8 cellular contexts compared by ENCODE assay signal in genomic region chr17:50148226-50149098, GRCh38. TPM values are rescaled to one million over a fixed set of nuclear protein-coding genes. Genes with fewer than 3 reads are reported as not detected.
DNase-seq lines count a peak whose midpoint lies in the region; ATAC-seq and TF ChIP-seq lines count a peak whose summit lies in the region.

No MANE protein-coding gene starts in this region.

- intact Hi-C loops in left ventricle myocardium superior (cut with micrococcal nuclease): no loop called here

- H3K36me3 Mint-ChIP-seq in activated naive CD8-positive, alpha-beta T cell treated with anti-CD3 and anti-CD28 coated beads, Interleukin-2, amount 10 ng/mL, durations not matched to agents 7 days and 5 days: peaks cover 27% of the 10 kb centered on the region

- H3K4me1 Mint-ChIP-seq in activated naive CD8-positive, alpha-beta T cell treated with anti-CD3 and anti-CD28 coated beads, Interleukin-2, amount 10 ng/mL, durations not matched to agents 7 days and 5 days: peaks cover 40% of the 10 kb centered on the region

- no peaks in the 10 kb centered on the region for H3K9me3 Mint-ChIP-seq in activated naive CD8-positive, alpha-beta T cell treated with anti-CD3 and anti-CD28 coated beads, Interleukin-2, amount 10 ng/mL, durations not matched to agents 7 days and 5 days

- DNase-seq in DMS79 treated with DMSO at 0.1 percent for 48 hours (lab: John Stamatoyannopoulos, UW): peak; percentile 6
- no peak for DNase-seq in DMS79 (lab: John Stamatoyannopoulos, UW)
- DNase-seq in SW480 (ENCODE audit: low spot score): peak; percentile 60
- peak; percentile 65 for DNase-seq in activated naive CD8-positive, alpha-beta T cell treated with anti-CD3 and anti-CD28 coated beads, Interleukin-2, amount 10 ng/mL, durations not matched to agents 7 days and 5 days
- DNase-seq in left ventricle myocardium superior: peak; percentile 67
- DNase-seq in retinal pigment epithelial cell (ENCODE audit: low read depth): no peak
- no peak for DNase-seq in NCI-H1092 (lab: John Stamatoyannopoulos, UW)

- H3K4me3 ChIP-seq in retinal pigment epithelial cell (ENCODE audit: low read length): peak overlapping the region; percentile 77

- POLR2A ChIA-PET in activated naive CD8-positive, alpha-beta T cell treated with anti-CD3 and anti-CD28 coated beads, Interleukin-2, amount 10 ng/mL, durations not matched to agents 7 days and 5 days (lab: Charles Lee): interaction anchor here (0.5 to 3.7 kb wide), 5 partner anchors 8 to 327 kb away, joined by 3 to 27 read pairs (median 4); no protein-coding TSS in a partner anchor

- TF ChIP-seq CTCF in retinal pigment epithelial cell (conservative IDR thresholded peaks at IDR 0.05; ENCODE audit: low read depth, low read length): peak; percentile 30

- peak; percentile 36 for ATAC-seq in HG03457 (IDR thresholded peaks at IDR 0.05; ENCODE audit: unreplicated experiment)
- ATAC-seq in activated naive CD8-positive, alpha-beta T cell treated with anti-CD3 and anti-CD28 coated beads, Interleukin-2, amount 10 ng/mL, durations not matched to agents 7 days and 5 days (ENCODE audit: low read depth): no peak
- peak; percentile 7 for ATAC-seq in left ventricle myocardium superior

- H3K4me3 Mint-ChIP-seq in activated naive CD8-positive, alpha-beta T cell treated with anti-CD3 and anti-CD28 coated beads, Interleukin-2, amount 10 ng/mL, durations not matched to agents 7 days and 5 days: peak overlapping the region; percentile 98

- H3K27me3 Mint-ChIP-seq in activated naive CD8-positive, alpha-beta T cell treated with anti-CD3 and anti-CD28 coated beads, Interleukin-2, amount 10 ng/mL, durations not matched to agents 7 days and 5 days: no peaks in the 10 kb centered on the region

- H3K27ac Mint-ChIP-seq in activated naive CD8-positive, alpha-beta T cell treated with anti-CD3 and anti-CD28 coated beads, Interleukin-2, amount 10 ng/mL, durations not matched to agents 7 days and 5 days: peak overlapping the region; percentile 84

RNA-seq across cellular contexts. Expression of gene PPP1R9B, which starts 2.0 kb away (rescaled TPM):
- total RNA-seq in activated naive CD8-positive, alpha-beta T cell treated with anti-CD3 and anti-CD28 coated beads, Interleukin-2, amount 10 ng/mL, durations not matched to agents 7 days and 5 days: 100 to 1,000 TPM; 114 to 116 TPM
- total RNA-seq in left ventricle myocardium superior: 37.6 TPM

RNA-seq across cellular contexts. Expression of gene SGCA, which starts 17.3 kb away (rescaled TPM):
- not detected for total RNA-seq in activated naive CD8-positive, alpha-beta T cell treated with anti-CD3 and anti-CD28 coated beads, Interleukin-2, amount 10 ng/mL, durations not matched to agents 7 days and 5 days
- total RNA-seq in left ventricle myocardium superior: 155 TPM

RNA-seq across cellular contexts. Expression of gene SAMD14, which starts 18.5 kb away (rescaled TPM):
- total RNA-seq in activated naive CD8-positive, alpha-beta T cell treated with anti-CD3 and anti-CD28 coated beads, Interleukin-2, amount 10 ng/mL, durations not matched to agents 7 days and 5 days: under 1 TPM; 0.11 to 0.19 TPM
- 1.2 TPM for total RNA-seq in left ventricle myocardium superior

RNA-seq across cellular contexts. Expression of gene COL1A1, which starts 53.0 kb away (rescaled TPM):
- under 1 TPM; 0.78 to 0.96 TPM for total RNA-seq in activated naive CD8-positive, alpha-beta T cell treated with anti-CD3 and anti-CD28 coated beads, Interleukin-2, amount 10 ng/mL, durations not matched to agents 7 days and 5 days
- 26.8 TPM for total RNA-seq in left ventricle myocardium superior

RNA-seq across cellular contexts. Expression of gene PDK2, which starts 53.3 kb away (rescaled TPM):
- 10 to 100 TPM; 24.1 to 26.4 TPM for total RNA-seq in activated naive CD8-positive, alpha-beta T cell treated with anti-CD3 and anti-CD28 coated beads, Interleukin-2, amount 10 ng/mL, durations not matched to agents 7 days and 5 days
- total RNA-seq in left ventricle myocardium superior: 277 TPM

Comparison
In these comparisons a context has a peak if more than half of its experiments do, and no peak if none do; other contexts are left out.
1. DNase-seq: peak in DMS79 treated with DMSO at 0.1 percent for 48 hours (single experiment), SW480 (single experiment), activated naive CD8-positive, alpha-beta T cell treated with anti-CD3 and anti-CD28 coated beads, Interleukin-2, amount 10 ng/mL, durations not matched to agents 7 days and 5 days (single experiment) and left ventricle myocardium superior (single experiment); none in DMS79 (single experiment), retinal pigment epithelial cell (single experiment) and NCI-H1092 (single experiment).
2. RNA of gene SGCA, which starts 17.3 kb away (total RNA-seq): 155 TPM in left ventricle myocardium superior (single experiment); not detected in activated naive CD8-positive, alpha-beta T cell treated with anti-CD3 and anti-CD28 coated beads, Interleukin-2, amount 10 ng/mL, durations not matched to agents 7 days and 5 days; every median in the first group is over 100 times any median in the second.